In genomic region chr18:74604774-74605173, GRCh38 we compare ENCODE assay signal across 17 cellular contexts. TPM values are rescaled to one million over a fixed set of nuclear protein-coding genes. Genes with fewer than 3 reads are reported as not detected.
A peak's percentile ranks its signal among the peaks of the same experiment; 100 is the strongest.
DNase-seq lines count a peak whose midpoint lies in the region; ATAC-seq and TF ChIP-seq lines count a peak whose summit lies in the region.
"Had no signal": no experiment of that assay in that cellular context is flagged by ENCODE, and none has a peak within 500 bp of the region (broad histone marks: within the 10 kb centered on the region; RNA-seq: fewer than 3 reads in every experiment).

No MANE protein-coding gene starts in this region.

- no peak overlapping the region for H3K27ac ChIP-seq in right atrium auricular region
- no peak overlapping the region for H3K27ac ChIP-seq in PC-9

- intact Hi-C loops in Right ventricle myocardium superior (cut with DNase I): no loop called here
- intact Hi-C loops in PC-9 (cut with micrococcal nuclease; ENCODE audit: unreplicated experiment): no loop called here

- H3K9me3 Mint-ChIP-seq in activated CD4-positive, alpha-beta T cell treated with anti-CD3 and anti-CD28 coated beads, Interleukin-2, amount 10 ng/mL, durations not matched to agents 7 days and 5 days: no peaks in the 10 kb centered on the region
- H3K9me3 Mint-ChIP-seq: activated naive CD4-positive, alpha-beta T cell treated with anti-CD3 and anti-CD28 coated beads, Interleukin-2, amount 50 U/mL, for 24 hours; stimulated activated effector memory CD8-positive, alpha-beta T cell treated with anti-CD3 and anti-CD28 coated beads, Interleukin-12 subunit alpha, Interleukin-12 subunit beta, amount 100 ng/mL, for 72 hours had no signal

- H3K36me3 ChIP-seq in right atrium auricular region: no peaks in the 10 kb centered on the region
- H3K36me3 ChIP-seq in PC-9 (ENCODE audit: low read depth): no peaks in the 10 kb centered on the region

- H3K4me3 ChIP-seq in right atrium auricular region (no peak overlapping the region), cardiac fibroblast (replicated peaks in 1 of 2; ENCODE audit: low read depth in 2 of 2, low read length in 2 of 2) (no peak overlapping the region), PC-9 (no peak overlapping the region)

- no peaks in the 10 kb centered on the region for H3F3A ChIP-seq in PC-9 (ENCODE audit: insufficient read depth, low read depth)

- no peak overlapping the region for H3K27ac Mint-ChIP-seq in activated CD4-positive, alpha-beta T cell treated with anti-CD3 and anti-CD28 coated beads, Interleukin-2, amount 10 ng/mL, durations not matched to agents 7 days and 5 days
- H3K27ac Mint-ChIP-seq: activated naive CD4-positive, alpha-beta T cell treated with anti-CD3 and anti-CD28 coated beads, Interleukin-2, amount 50 U/mL, for 24 hours; stimulated activated effector memory CD8-positive, alpha-beta T cell treated with anti-CD3 and anti-CD28 coated beads, Interleukin-12 subunit alpha, Interleukin-12 subunit beta, amount 100 ng/mL, for 72 hours had no signal

- TF ChIP-seq CTCF in right atrium auricular region (IDR thresholded peaks at IDR 0.05): no peak
- no peak for TF ChIP-seq CTCF in cardiac fibroblast (IDR thresholded peaks at IDR 0.05; ENCODE audit: low read depth, low read length)
- TF ChIP-seq CTCF in PC-9 (conservative IDR thresholded peaks at IDR 0.05): no peak

- H3K27me3 Mint-ChIP-seq in activated CD4-positive, alpha-beta T cell treated with anti-CD3 and anti-CD28 coated beads, Interleukin-2, amount 10 ng/mL, durations not matched to agents 7 days and 5 days: no peaks in the 10 kb centered on the region
- H3K27me3 Mint-ChIP-seq: activated naive CD4-positive, alpha-beta T cell treated with anti-CD3 and anti-CD28 coated beads, Interleukin-2, amount 50 U/mL, for 24 hours had no signal

- H3K79me2 ChIP-seq in PC-9 (ENCODE audit: low read depth): peaks cover 16% of the 10 kb centered on the region

- no peak overlapping the region for H2AFZ ChIP-seq in PC-9

- H3K4me1 Mint-ChIP-seq in activated CD4-positive, alpha-beta T cell treated with anti-CD3 and anti-CD28 coated beads, Interleukin-2, amount 10 ng/mL, durations not matched to agents 7 days and 5 days: peaks cover 15% of the 10 kb centered on the region

- no TSS peak for BruUV-seq in PC-9 (replicated peaks; lab: Mats Ljungman, UMichigan)

- POLR2A ChIA-PET in activated CD4-positive, alpha-beta T cell treated with anti-CD3 and anti-CD28 coated beads, Interleukin-2, amount 10 ng/mL, durations not matched to agents 7 days and 5 days (lab: Charles Lee): no interaction called here
- POLR2A ChIA-PET in PC-9 (lab: Charles Lee; ENCODE audit: unreplicated experiment): no interaction called here

- H3K4me1 ChIP-seq in right atrium auricular region (peaks cover 0 to 11% of the 10 kb centered on the region in 2 donors), PC-9 (replicated peaks; ENCODE audit: insufficient read depth) (no peaks in the 10 kb centered on the region)
- H3K4me1 ChIP-seq: Caco-2 had no signal

- H3K36me3 Mint-ChIP-seq in activated CD4-positive, alpha-beta T cell treated with anti-CD3 and anti-CD28 coated beads, Interleukin-2, amount 10 ng/mL, durations not matched to agents 7 days and 5 days (ENCODE audit: low read depth): peaks cover 9% of the 10 kb centered on the region
- H3K36me3 Mint-ChIP-seq: activated naive CD4-positive, alpha-beta T cell treated with anti-CD3 and anti-CD28 coated beads, Interleukin-2, amount 50 U/mL, for 24 hours had no signal

- CTCF ChIA-PET in activated CD4-positive, alpha-beta T cell treated with anti-CD3 and anti-CD28 coated beads, Interleukin-2, amount 10 ng/mL, durations not matched to agents 7 days and 5 days (lab: Charles Lee): interaction anchor here (1.0 kb wide), 1 partner anchor 27 kb away, joined by 3 read pairs; no protein-coding TSS in a partner anchor
- CTCF ChIA-PET in PC-9 (lab: Charles Lee): no interaction called here

- no peak overlapping the region for H3K4me3 Mint-ChIP-seq in activated CD4-positive, alpha-beta T cell treated with anti-CD3 and anti-CD28 coated beads, Interleukin-2, amount 10 ng/mL, durations not matched to agents 7 days and 5 days
- H3K4me3 Mint-ChIP-seq: activated naive CD4-positive, alpha-beta T cell treated with anti-CD3 and anti-CD28 coated beads, Interleukin-2, amount 50 U/mL, for 24 hours; stimulated activated effector memory CD8-positive, alpha-beta T cell treated with anti-CD3 and anti-CD28 coated beads, Interleukin-12 subunit alpha, Interleukin-12 subunit beta, amount 100 ng/mL, for 72 hours had no signal

- H3K9me3 ChIP-seq in right atrium auricular region (no peaks in the 10 kb centered on the region), PC-9 (ENCODE audit: insufficient read depth, low read depth) (no peaks in the 10 kb centered on the region)
- H3K9me3 ChIP-seq: Caco-2 had no signal

- ATAC-seq in Right ventricle myocardium superior (ENCODE audit: poor library complexity) (peak; percentile 64), HG02840 (IDR thresholded peaks at IDR 0.05; ENCODE audit: low FRiP score, unreplicated experiment) (no peak)
- ATAC-seq: stimulated activated effector memory CD8-positive, alpha-beta T cell treated with anti-CD3 and anti-CD28 coated beads, Interleukin-12 subunit alpha, Interleukin-12 subunit beta, amount 100 ng/mL, for 72 hours had no signal

- DNase-seq in Right ventricle myocardium superior (no peak), right atrium auricular region (ENCODE audit: low spot score) (no peak), cardiac fibroblast (ENCODE audit: low read depth in 2 of 2) (peak; percentile 23 to 46), hepatic stellate cell (ENCODE audit: low spot score) (peak; percentile 40), NCI-H2196 treated with DMSO at 0.1 percent for 48 hours (lab: John Stamatoyannopoulos, UW; ENCODE audit: unreplicated experiment) (no peak), PC-9 (no peak)
- DNase-seq in activated CD4-positive, alpha-beta T cell treated with anti-CD3 and anti-CD28 coated beads, Interleukin-2, amount 10 ng/mL, durations not matched to agents 7 days and 5 days: no peak
- DNase-seq: activated CD4-positive, CD25-positive, alpha-beta regulatory T cell treated with anti-CD3 and anti-CD28 coated beads, Interleukin-2, amount 50 U/mL, for 72 hours; Caco-2; effector memory CD4-positive, alpha-beta T cell; GF-D8; mesendoderm; NCI-H2107; trophoblast cell had no signal

- H3K27me3 ChIP-seq in right atrium auricular region (no peaks in the 10 kb centered on the region), PC-9 (ENCODE audit: insufficient read depth, low read depth) (no peaks in the 10 kb centered on the region)

- H4K20me1 ChIP-seq in PC-9 (ENCODE audit: insufficient read depth): peaks cover 20% of the 10 kb centered on the region

- H3K4me2 ChIP-seq in PC-9: no peak overlapping the region

- H3K9me2 ChIP-seq in PC-9 (ENCODE audit: insufficient read depth): no peaks in the 10 kb centered on the region

RNA-seq across cellular contexts. Expression of gene ZNF407, which starts 7.1 kb away (rescaled TPM):
- total RNA-seq in Right ventricle myocardium superior: 9.6 TPM
- 1 to 10 TPM; 7.8 to 8.7 TPM for total RNA-seq in right atrium auricular region
- total RNA-seq in activated CD4-positive, alpha-beta T cell treated with anti-CD3 and anti-CD28 coated beads, Interleukin-2, amount 10 ng/mL, durations not matched to agents 7 days and 5 days: 10 to 100 TPM; 19.3 TPM
- 8.7 and 13.4 TPM in 2 replicates for total RNA-seq in PC-9 (2021)

Comparison
In these comparisons a context has a peak if more than half of its experiments do, and no peak if none do; other contexts are left out.
1. DNase-seq: peak in cardiac fibroblast (2 of 2) and hepatic stellate cell (single experiment); none in Right ventricle myocardium superior (single experiment), right atrium auricular region (single experiment), NCI-H2196 treated with DMSO at 0.1 percent for 48 hours (single experiment), activated CD4-positive, alpha-beta T cell treated with anti-CD3 and anti-CD28 coated beads, Interleukin-2, amount 10 ng/mL, durations not matched to agents 7 days and 5 days (single experiment) and PC-9 (0 of 2).